ENCODE assay signal across 19 cellular contexts in the genomic region with DNA sequence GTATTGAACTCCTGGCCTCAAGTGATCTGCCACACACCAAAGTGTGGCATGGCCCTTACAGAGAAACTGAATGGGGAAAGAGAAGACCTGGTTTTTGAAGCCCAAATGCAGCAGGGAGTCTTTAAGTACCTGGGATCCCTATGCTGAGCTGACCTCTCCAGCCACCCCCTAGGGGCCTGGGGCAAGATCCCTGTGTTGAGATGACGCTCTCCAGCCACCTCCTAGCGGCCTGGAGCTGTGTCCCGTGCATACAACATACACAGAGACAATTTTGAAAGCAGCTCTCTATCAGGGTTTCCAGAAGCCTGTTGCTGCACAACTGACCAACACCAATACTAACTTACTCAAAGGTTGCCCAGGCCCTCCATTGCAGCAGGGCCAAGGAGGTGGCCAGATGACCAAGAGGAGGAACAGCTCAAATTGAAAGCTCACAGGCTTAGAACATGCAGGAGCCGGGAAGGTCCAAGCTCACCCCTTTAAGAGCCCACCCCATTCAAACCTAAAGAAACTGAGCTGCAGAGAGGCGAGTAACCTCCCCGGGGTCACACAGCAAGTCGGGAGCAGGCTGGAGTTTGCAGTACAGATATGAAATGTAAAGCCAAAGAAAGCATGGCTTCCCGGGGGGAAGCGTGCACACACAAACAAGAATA.
"Had no signal": no experiment of that assay in that cellular context is flagged by ENCODE, and none has a peak within 500 bp of the region (broad histone marks: within the 10 kb centered on the region; RNA-seq: fewer than 3 reads in every experiment).

No MANE protein-coding gene starts in this region.

- H3K4me3 Mint-ChIP-seq: activated CD8-positive, alpha-beta T cell treated with anti-CD3 and anti-CD28 coated beads for 36 hours; activated naive CD4-positive, alpha-beta T cell treated with anti-CD3 and anti-CD28 coated beads for 36 hours; activated naive CD8-positive, alpha-beta T cell; activated T-cell treated with anti-CD3 and anti-CD28 coated beads, Interleukin-2, amount 50 U/mL, for 24 hours; activated T-helper 17 cell treated with anti-CD3 and anti-CD28 coated beads, Interleukin-2, amount 50 U/mL, for 72 hours; T-helper 1 cell treated with Interleukin-12 subunit alpha and Interleukin-12 subunit beta and Interleukin-4 antibody, amounts not matched to agents 30 μg/mL and 1 μg/mL, for 36 hours had no signal

- H3K9me3 ChIP-seq: adrenal gland, MG63, Peyer's patch had no signal

- H3K27me3 ChIP-seq: adrenal gland, MG63, Peyer's patch had no signal

- H3K36me3 ChIP-seq: MG63, Peyer's patch had no signal

- H3K27ac Mint-ChIP-seq: activated CD8-positive, alpha-beta T cell treated with anti-CD3 and anti-CD28 coated beads for 36 hours; activated naive CD4-positive, alpha-beta T cell treated with anti-CD3 and anti-CD28 coated beads for 36 hours; activated naive CD8-positive, alpha-beta T cell; activated T-cell treated with anti-CD3 and anti-CD28 coated beads, Interleukin-2, amount 50 U/mL, for 24 hours; activated T-helper 17 cell treated with anti-CD3 and anti-CD28 coated beads, Interleukin-2, amount 50 U/mL, for 72 hours; T-helper 1 cell treated with Interleukin-12 subunit alpha and Interleukin-12 subunit beta and Interleukin-4 antibody, amounts not matched to agents 30 μg/mL and 1 μg/mL, for 36 hours had no signal

- H3K4me2 ChIP-seq: KMS-11 had no signal

- H3K4me3 ChIP-seq: adrenal gland, MG63, Peyer's patch had no signal

- H3K4me1 Mint-ChIP-seq: activated T-helper 17 cell treated with anti-CD3 and anti-CD28 coated beads, Interleukin-2, amount 50 U/mL, for 72 hours had no signal

- H3K9me3 Mint-ChIP-seq: activated CD8-positive, alpha-beta T cell treated with anti-CD3 and anti-CD28 coated beads for 36 hours; activated naive CD4-positive, alpha-beta T cell treated with anti-CD3 and anti-CD28 coated beads for 36 hours; activated T-cell treated with anti-CD3 and anti-CD28 coated beads, Interleukin-2, amount 50 U/mL, for 24 hours; activated T-helper 17 cell treated with anti-CD3 and anti-CD28 coated beads, Interleukin-2, amount 50 U/mL, for 72 hours; T-helper 1 cell treated with Interleukin-12 subunit alpha and Interleukin-12 subunit beta and Interleukin-4 antibody, amounts not matched to agents 30 μg/mL and 1 μg/mL, for 36 hours had no signal

- H3K9ac ChIP-seq: KMS-11 had no signal

- H3K4me1 ChIP-seq: adrenal gland, Peyer's patch had no signal

- H3K27me3 Mint-ChIP-seq: activated CD8-positive, alpha-beta T cell treated with anti-CD3 and anti-CD28 coated beads for 36 hours; activated naive CD8-positive, alpha-beta T cell; activated T-cell treated with anti-CD3 and anti-CD28 coated beads, Interleukin-2, amount 50 U/mL, for 24 hours; activated T-helper 17 cell treated with anti-CD3 and anti-CD28 coated beads, Interleukin-2, amount 50 U/mL, for 72 hours had no signal

- H3K36me3 Mint-ChIP-seq: activated naive CD8-positive, alpha-beta T cell had no signal

- DNase-seq: activated CD4-positive, alpha-beta T cell treated with anti-CD3 and anti-CD28 coated beads for 4 hours; activated CD8-positive, alpha-beta T cell treated with anti-CD3 and anti-CD28 coated beads for 36 hours; activated gamma-delta T cell; activated naive CD4-positive, alpha-beta T cell treated with anti-CD3 and anti-CD28 coated beads for 36 hours; activated T-cell treated with anti-CD3 and anti-CD28 coated beads, Interleukin-2, amount 50 U/mL, for 24 hours; NCI-H1092 treated with DMSO at 0.1 percent for 48 hours; NCI-H1417 treated with DMSO at 0.1 percent for 48 hours; NCI-H187; NCI-H2081; NCI-H524; SHP77 had no signal

- H3K27ac ChIP-seq: adrenal gland, KMS-11, Peyer's patch, RWPE1 had no signal
